27 cellular contexts compared by ENCODE assay signal in the genomic region with DNA sequence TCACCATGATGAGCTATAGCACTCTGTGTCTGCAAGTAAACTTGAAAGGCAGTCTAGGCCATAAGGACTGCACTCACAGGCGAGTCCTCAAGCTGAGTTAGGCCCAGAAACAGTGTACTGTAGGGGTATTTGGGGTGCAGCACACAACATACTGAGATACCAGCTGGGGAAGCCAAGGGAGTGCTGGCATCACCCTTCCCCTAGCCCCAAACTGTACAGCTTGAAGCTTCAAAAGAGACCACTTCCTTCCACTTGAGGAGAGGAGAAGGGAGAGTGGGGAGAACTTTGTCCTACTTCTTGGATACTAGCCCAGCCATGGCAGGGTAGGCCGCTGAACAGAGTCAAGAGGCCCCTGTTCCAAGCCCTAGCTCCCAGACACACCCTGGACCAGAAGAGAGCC.
"Had no signal": no experiment of that assay in that cellular context is flagged by ENCODE, and none has a peak within 500 bp of the region (broad histone marks: within the 10 kb centered on the region; RNA-seq: fewer than 3 reads in every experiment).

No MANE protein-coding gene starts in this region.

- H3K27ac ChIP-seq: neural progenitor cell, ovary, parathyroid adenoma, psoas muscle, right lobe of liver, sigmoid colon, suprapubic skin, testis, tibial artery, transverse colon, upper lobe of left lung, vagina had no signal

- H3K4me3 Mint-ChIP-seq: natural killer cell; nephron; neural progenitor cell; stimulated activated memory B cell treated with anti-CD40 and anti-IgM and Interleukin-4, amounts not matched to agents 10 μg/mL and 1 μg/mL and 100 μg/mL, for 72 hours; stimulated activated naive CD8-positive, alpha-beta T cell treated with anti-CD3 and anti-CD28 coated beads, Interleukin-15, amount 100 ng/mL, for 72 hours had no signal

- H3K36me3 ChIP-seq: neural progenitor cell, ovary, right lobe of liver, sigmoid colon, suprapubic skin, tibial artery, transverse colon, upper lobe of left lung, vagina had no signal

- H3K36me3 Mint-ChIP-seq: neural progenitor cell; stimulated activated memory B cell treated with anti-CD40 and anti-IgM and Interleukin-4, amounts not matched to agents 10 μg/mL and 1 μg/mL and 100 μg/mL, for 72 hours had no signal

- DNase-seq: natural killer cell; occipital lobe; ovary; posterior cingulate gyrus; psoas muscle; right cardiac atrium; right lobe of liver; sigmoid colon; small intestine; stimulated activated CD4-positive, alpha-beta T cell treated with anti-CD3 and anti-CD28 coated beads, Interleukin-15, amount 100 ng/mL, for 24 hours; stimulated activated CD4-positive, alpha-beta T cell treated with anti-CD3 and anti-CD28 coated beads, Interleukin-2, amount 100 ng/mL, for 24 hours; stimulated activated CD4-positive, alpha-beta T cell treated with anti-CD3 and anti-CD28 coated beads, Interleukin-2, amount 100 ng/mL, for 48 hours; stimulated activated CD4-positive, alpha-beta T cell treated with anti-CD3 and anti-CD28 coated beads, Interleukin-4, amount 100 ng/mL, for 24 hours; stimulated activated naive CD4-positive, alpha-beta T cell; stimulated activated naive CD8-positive, alpha-beta T cell treated with anti-CD3 and anti-CD28 coated beads, Interleukin-15, amount 100 ng/mL, for 72 hours; stimulated activated naive CD8-positive, alpha-beta T cell treated with anti-CD3 and anti-CD28 coated beads, Interleukin-15, Interleukin-2, amounts not matched to agents 100 U/mL and 50 U/mL, for 24 hours; substantia nigra; testis; tibial artery; transverse colon; upper lobe of left lung had no signal

- H3K9me3 ChIP-seq: ovary, right lobe of liver, sigmoid colon, suprapubic skin, testis, tibial artery, upper lobe of left lung, vagina had no signal

- H3K27ac Mint-ChIP-seq: natural killer cell; nephron; neural progenitor cell; stimulated activated memory B cell treated with anti-CD40 and anti-IgM and Interleukin-4, amounts not matched to agents 10 μg/mL and 1 μg/mL and 100 μg/mL, for 72 hours; stimulated activated naive CD8-positive, alpha-beta T cell treated with anti-CD3 and anti-CD28 coated beads, Interleukin-15, amount 100 ng/mL, for 72 hours had no signal

- ATAC-seq: natural killer cell; psoas muscle; right cardiac atrium; right lobe of liver; stimulated activated memory B cell treated with anti-CD40 and anti-IgM and Interleukin-4, amounts not matched to agents 10 μg/mL and 1 μg/mL and 100 μg/mL, for 72 hours; stimulated activated naive CD8-positive, alpha-beta T cell treated with anti-CD3 and anti-CD28 coated beads, Interleukin-15, amount 100 ng/mL, for 72 hours; stimulated activated naive CD8-positive, alpha-beta T cell treated with anti-CD3 and anti-CD28 coated beads, Interleukin-15, Interleukin-2, amounts not matched to agents 100 U/mL and 50 U/mL, for 24 hours had no signal

- H3K4me1 ChIP-seq: neural progenitor cell, parathyroid adenoma, psoas muscle, right lobe of liver, sigmoid colon, suprapubic skin, testis, tibial artery, transverse colon, upper lobe of left lung, vagina had no signal

- H3K4me3 ChIP-seq: neural progenitor cell, ovary, psoas muscle, right lobe of liver, sigmoid colon, suprapubic skin, testis, tibial artery, transverse colon, upper lobe of left lung, vagina had no signal

- H3K27me3 ChIP-seq: neural progenitor cell, ovary, right lobe of liver, sigmoid colon, suprapubic skin, testis, tibial artery, transverse colon, upper lobe of left lung, vagina had no signal

- H3K4me1 Mint-ChIP-seq: natural killer cell; nephron; neural progenitor cell; stimulated activated memory B cell treated with anti-CD40 and anti-IgM and Interleukin-4, amounts not matched to agents 10 μg/mL and 1 μg/mL and 100 μg/mL, for 72 hours; stimulated activated naive CD8-positive, alpha-beta T cell treated with anti-CD3 and anti-CD28 coated beads, Interleukin-15, amount 100 ng/mL, for 72 hours had no signal
